ENCODE assay signal across 28 cellular contexts in the genomic region with DNA sequence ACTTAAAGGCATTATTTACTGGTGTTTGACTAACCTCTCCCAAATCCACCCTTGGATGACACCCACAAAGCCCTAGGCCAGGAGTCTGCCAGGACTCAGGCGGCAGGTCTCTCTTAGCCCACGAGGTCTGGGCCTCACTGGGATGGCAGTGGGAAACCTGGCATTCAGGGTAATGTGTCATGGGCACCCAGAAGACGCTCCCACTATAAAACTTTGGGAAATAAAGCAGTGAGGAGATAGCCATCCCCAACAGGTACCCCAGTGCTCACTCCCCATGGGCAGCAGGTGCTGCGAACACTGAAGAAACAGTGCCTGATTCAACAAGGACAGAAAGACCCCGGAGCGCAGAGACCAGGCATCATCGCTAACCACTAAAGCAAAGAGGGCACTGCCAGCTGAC.
"Had no signal": no experiment of that assay in that cellular context is flagged by ENCODE, and none has a peak within 500 bp of the region (broad histone marks: within the 10 kb centered on the region; RNA-seq: fewer than 3 reads in every experiment).

No MANE protein-coding gene starts in this region.

- H3K27ac Mint-ChIP-seq: naive thymus-derived CD8-positive, alpha-beta T cell; natural killer cell treated with Interleukin-12 subunit alpha and Interleukin-12 subunit beta and Interleukin-15 and Interleukin-18, amount 100 ng/mL, for 72 hours; stimulated activated effector memory CD8-positive, alpha-beta T cell treated with anti-CD3 and anti-CD28 coated beads, Interleukin-12 subunit alpha, Interleukin-12 subunit beta, amount 100 ng/mL, for 72 hours; stimulated activated naive B cell treated with anti-CD40 and anti-IgM and Interleukin-4, amounts not matched to agents 10 μg/mL and 1 μg/mL and 100 μg/mL, for 72 hours; stimulated activated naive CD8-positive, alpha-beta T cell treated with anti-CD3 and anti-CD28 coated beads, Interleukin-15, Interleukin-2, amounts not matched to agents 100 ng/mL and 50 ng/mL, for 24 hours had no signal

- DNase-seq: naive thymus-derived CD8-positive, alpha-beta T cell; nephron progenitor cell; nucleus accumbens; pancreas; retina; right cardiac atrium; right lobe of liver; sigmoid colon; small intestine; stimulated activated CD4-positive, alpha-beta T cell treated with anti-CD3 and anti-CD28 coated beads, Interleukin-15, amount 100 ng/mL, for 24 hours; stimulated activated CD4-positive, alpha-beta T cell treated with anti-CD3 and anti-CD28 coated beads, Interleukin-2, amount 100 ng/mL, for 24 hours; stimulated activated CD4-positive, alpha-beta T cell treated with anti-CD3 and anti-CD28 coated beads, Interleukin-2, amount 100 ng/mL, for 48 hours; stimulated activated CD4-positive, alpha-beta T cell treated with anti-CD3 and anti-CD28 coated beads, Interleukin-4, amount 100 ng/mL, for 24 hours; stimulated activated naive B cell treated with anti-CD40 and anti-IgM and Interleukin-4, amounts not matched to agents 10 μg/mL and 1 μg/mL and 100 μg/mL, for 72 hours; stimulated activated naive CD4-positive, alpha-beta T cell treated with Interleukin-2 at 50 U/mL for 16 hours; stomach; thyroid gland; trophoblast cell; upper lobe of left lung; uterus had no signal

- H3K4me1 Mint-ChIP-seq: naive thymus-derived CD8-positive, alpha-beta T cell; neural crest cell; stimulated activated naive B cell treated with anti-CD40 and anti-IgM and Interleukin-4, amounts not matched to agents 10 μg/mL and 1 μg/mL and 100 μg/mL, for 72 hours had no signal

- H3K4me3 ChIP-seq: pancreas, prostate gland, right lobe of liver, sigmoid colon, stomach, thoracic aorta, thyroid gland, tibial nerve, upper lobe of left lung, uterus had no signal

- H3K36me3 Mint-ChIP-seq: naive thymus-derived CD8-positive, alpha-beta T cell; natural killer cell treated with Interleukin-12 subunit alpha and Interleukin-12 subunit beta and Interleukin-15 and Interleukin-18, amount 100 ng/mL, for 72 hours; stimulated activated effector memory CD8-positive, alpha-beta T cell treated with anti-CD3 and anti-CD28 coated beads, Interleukin-12 subunit alpha, Interleukin-12 subunit beta, amount 100 ng/mL, for 72 hours had no signal

- ATAC-seq: naive thymus-derived CD8-positive, alpha-beta T cell; natural killer cell treated with Interleukin-12 subunit alpha and Interleukin-12 subunit beta and Interleukin-15 and Interleukin-18, amount 100 ng/mL, for 72 hours; pancreas; right cardiac atrium; stimulated activated effector memory CD8-positive, alpha-beta T cell treated with anti-CD3 and anti-CD28 coated beads, Interleukin-12 subunit alpha, Interleukin-12 subunit beta, amount 100 ng/mL, for 72 hours; stimulated activated naive B cell treated with anti-CD40 and anti-IgM and Interleukin-4, amounts not matched to agents 10 μg/mL and 1 μg/mL and 100 μg/mL, for 72 hours had no signal

- H3K4me1 ChIP-seq: pancreas, prostate gland, right lobe of liver, sigmoid colon, stomach, thyroid gland, tibial nerve, upper lobe of left lung, uterus had no signal

- H3K9me3 ChIP-seq: neutrophil, pancreas, prostate gland, right lobe of liver, sigmoid colon, stomach, thoracic aorta, thyroid gland, tibial nerve, upper lobe of left lung, uterus had no signal

- H3K27me3 ChIP-seq: neutrophil, pancreas, right lobe of liver, sigmoid colon, stomach, thyroid gland, tibial nerve, upper lobe of left lung, uterus had no signal

- H3K27ac ChIP-seq: neutrophil, pancreas, prostate gland, right lobe of liver, sigmoid colon, stomach, thoracic aorta, thyroid gland, tibial nerve, upper lobe of left lung, uterus had no signal

- H3K4me3 Mint-ChIP-seq: naive thymus-derived CD8-positive, alpha-beta T cell; natural killer cell treated with Interleukin-12 subunit alpha and Interleukin-12 subunit beta and Interleukin-15 and Interleukin-18, amount 100 ng/mL, for 72 hours; nephron progenitor cell; neural crest cell; stimulated activated effector memory CD8-positive, alpha-beta T cell treated with anti-CD3 and anti-CD28 coated beads, Interleukin-12 subunit alpha, Interleukin-12 subunit beta, amount 100 ng/mL, for 72 hours; stimulated activated naive B cell treated with anti-CD40 and anti-IgM and Interleukin-4, amounts not matched to agents 10 μg/mL and 1 μg/mL and 100 μg/mL, for 72 hours; stimulated activated naive CD8-positive, alpha-beta T cell treated with anti-CD3 and anti-CD28 coated beads, Interleukin-15, Interleukin-2, amounts not matched to agents 100 ng/mL and 50 ng/mL, for 24 hours had no signal

- H3K9me3 Mint-ChIP-seq: naive thymus-derived CD8-positive, alpha-beta T cell; natural killer cell treated with Interleukin-12 subunit alpha and Interleukin-12 subunit beta and Interleukin-15 and Interleukin-18, amount 100 ng/mL, for 72 hours; nephron progenitor cell; neural crest cell; stimulated activated effector memory CD8-positive, alpha-beta T cell treated with anti-CD3 and anti-CD28 coated beads, Interleukin-12 subunit alpha, Interleukin-12 subunit beta, amount 100 ng/mL, for 72 hours; stimulated activated naive B cell treated with anti-CD40 and anti-IgM and Interleukin-4, amounts not matched to agents 10 μg/mL and 1 μg/mL and 100 μg/mL, for 72 hours; stimulated activated naive CD8-positive, alpha-beta T cell treated with anti-CD3 and anti-CD28 coated beads, Interleukin-15, Interleukin-2, amounts not matched to agents 100 ng/mL and 50 ng/mL, for 24 hours had no signal

- H3K27me3 Mint-ChIP-seq: natural killer cell treated with Interleukin-12 subunit alpha and Interleukin-12 subunit beta and Interleukin-15 and Interleukin-18, amount 100 ng/mL, for 72 hours; stimulated activated naive B cell treated with anti-CD40 and anti-IgM and Interleukin-4, amounts not matched to agents 10 μg/mL and 1 μg/mL and 100 μg/mL, for 72 hours; stimulated activated naive CD8-positive, alpha-beta T cell treated with anti-CD3 and anti-CD28 coated beads, Interleukin-15, Interleukin-2, amounts not matched to agents 100 ng/mL and 50 ng/mL, for 24 hours had no signal

- H3K36me3 ChIP-seq: pancreas, prostate gland, right lobe of liver, sigmoid colon, thoracic aorta, thyroid gland, upper lobe of left lung, uterus had no signal
